Comparison of ENCODE assay signal across 9 cellular contexts in the genomic region with DNA sequence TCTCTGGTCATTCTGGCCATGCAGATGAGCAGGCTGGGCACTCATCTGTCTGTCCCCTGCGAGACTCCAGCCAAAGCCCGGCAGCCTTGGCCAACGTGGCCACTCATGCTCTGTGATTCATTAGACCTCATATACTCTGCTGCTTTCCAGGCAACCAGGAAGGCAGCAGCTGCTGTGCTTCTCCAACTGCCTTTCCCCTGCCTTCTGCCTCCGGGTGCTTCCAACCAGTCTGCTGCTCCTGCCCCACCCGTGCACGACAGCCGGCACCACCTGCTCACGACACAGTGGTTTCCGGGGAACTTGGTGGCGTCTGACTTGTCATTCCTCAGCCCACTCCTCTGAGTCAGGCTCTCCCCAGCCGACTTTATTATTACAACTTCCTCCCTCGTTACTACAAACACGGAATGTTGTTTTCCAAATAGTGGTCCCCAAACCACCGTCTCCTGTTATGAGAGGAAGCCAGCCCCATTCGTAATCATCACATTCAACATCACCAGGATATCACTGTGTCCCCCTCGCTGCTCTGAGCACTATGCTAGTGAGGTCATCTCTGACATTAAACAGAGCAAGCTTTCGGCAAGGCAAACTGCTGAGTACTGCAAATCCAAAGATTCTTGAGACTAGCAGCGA.
DNase-seq lines count a peak whose midpoint lies in the region; ATAC-seq and TF ChIP-seq lines count a peak whose summit lies in the region.
"Had no signal": no experiment of that assay in that cellular context is flagged by ENCODE, and none has a peak within 500 bp of the region (broad histone marks: within the 10 kb centered on the region; RNA-seq: fewer than 3 reads in every experiment).

No MANE protein-coding gene starts in this region.

- peak; percentile 82 for DNase-seq in Daoy (ENCODE audit: low read depth)
- DNase-seq in Peyer's patch: peak in 2 of 3 donors; percentile 57 to 63
- DNase-seq in foreskin fibroblast: peak; percentile 66 to 73
- DNase-seq in sciatic nerve (ENCODE audit: low spot score): no peak
- no peak for DNase-seq in HAP-1 (ENCODE audit: low spot score in 2 of 2)
- no peak for DNase-seq in erythroblast (lab: John Stamatoyannopoulos, UW)

- H3K9me3 ChIP-seq in Peyer's patch: no peaks in the 10 kb centered on the region
- H3K9me3 ChIP-seq in HAP-1: no peaks in the 10 kb centered on the region

- H3K4me3 ChIP-seq in Peyer's patch (no peak overlapping the region), foreskin fibroblast (ENCODE audit: low read depth in 1 of 2, low read length in 2 of 2) (peak overlapping the region; percentile 15 to 25), HAP-1 (no peak overlapping the region)

- TF ChIP-seq POLR2A in Peyer's patch (IDR thresholded peaks at IDR 0.05) (no peak), erythroblast (IDR thresholded peaks at IDR 0.05; ENCODE audit: low read length) (no peak)

- intact Hi-C loops in sciatic nerve (cut with DNase I): loop anchor here (1.0 kb wide), 1 partner anchor 19 kb away; no protein-coding TSS in a partner anchor

- TF ChIP-seq CTCF in Peyer's patch (IDR thresholded peaks at IDR 0.05) (no peak), foreskin fibroblast (IDR thresholded peaks at IDR 0.05; ENCODE audit: low read depth, low read length) (no peak)

- in situ Hi-C loops in HAP-1 (cut with MboI; ENCODE audit: low sequenced_read_pairs): no loop called here

- ATAC-seq in sciatic nerve (peak; percentile 35), HG02588 (IDR thresholded peaks at IDR 0.05; ENCODE audit: unreplicated experiment) (no peak), GM21529 (IDR thresholded peaks at IDR 0.05; ENCODE audit: unreplicated experiment) (no peak)

- H3K36me3 ChIP-seq in Peyer's patch (no peaks in the 10 kb centered on the region), HAP-1 (replicated peaks) (no peaks in the 10 kb centered on the region)

- H3K4me1 ChIP-seq in Peyer's patch: no peaks in the 10 kb centered on the region
- H3K4me1 ChIP-seq in HAP-1: no peaks in the 10 kb centered on the region

- peak overlapping the region in 2 of 4 donors; percentile 58 to 68 for H3K27ac ChIP-seq in Peyer's patch
- H3K27ac ChIP-seq: KMS-11 had no signal

- no peaks in the 10 kb centered on the region for H3K27me3 ChIP-seq in Peyer's patch
- no peaks in the 10 kb centered on the region for H3K27me3 ChIP-seq in HAP-1 (ENCODE audit: low read depth)

Comparison
In these comparisons a context has a peak if more than half of its experiments do, and no peak if none do; other contexts are left out.
1. DNase-seq: peak in Daoy (single experiment), Peyer's patch (2 of 3) and foreskin fibroblast (2 of 2); none in sciatic nerve (single experiment), HAP-1 (0 of 2) and erythroblast (0 of 2).
2. H3K4me3 ChIP-seq: peak in foreskin fibroblast (2 of 2); none in Peyer's patch (0 of 4) and HAP-1 (single experiment).